Comparison of ENCODE assay signal across 12 cellular contexts in genomic region chr9:136962701-136963248, GRCh38. TPM values are rescaled to one million over a fixed set of nuclear protein-coding genes. Genes with fewer than 3 reads are reported as not detected.
DNase-seq lines count a peak whose midpoint lies in the region.
"Had no signal": no experiment of that assay in that cellular context is flagged by ENCODE, and none has a peak within 500 bp of the region (broad histone marks: within the 10 kb centered on the region; RNA-seq: fewer than 3 reads in every experiment).

No MANE protein-coding gene starts in this region.

- POLR2A ChIA-PET in CD4-positive, alpha-beta memory T cell (lab: Charles Lee; ENCODE audit: partially characterized antibody) = interaction anchor here (1.3 to 9.2 kb wide), 3 partner anchors 9 to 33 kb away, joined by 4 to 75 read pairs (median 4); partner anchors contain the start of gene CLIC3

- no peaks in the 10 kb centered on the region for H3K9me3 Mint-ChIP-seq in CD4-positive, alpha-beta memory T cell
- H3K9me3 Mint-ChIP-seq: activated B cell treated with CpG ODN at 0.5 μM for 24 hours; activated T-cell treated with anti-CD3 and anti-CD28 coated beads, Interleukin-2, amount 50 U/mL, for 4 hours; stimulated activated naive CD8-positive, alpha-beta T cell treated with anti-CD3 and anti-CD28 coated beads, Interleukin-15, Interleukin-2, amounts not matched to agents 100 ng/mL and 50 ng/mL, for 24 hours had no signal

- CTCF ChIA-PET in CD4-positive, alpha-beta memory T cell (lab: Charles Lee; ENCODE audit: partially characterized antibody) = interaction anchor here (1.1 kb wide), 1 partner anchor 15 kb away, joined by 3 read pairs; no protein-coding TSS in a partner anchor

- no peak overlapping the region for H3K27ac ChIP-seq in CD4-positive, alpha-beta memory T cell (ENCODE audit: low read depth, low read length)
- H3K27ac ChIP-seq in cingulate gyrus (ENCODE audit: low read depth, low read length) = peak overlapping the region; percentile 65

- no peaks in the 10 kb centered on the region for H3K36me3 ChIP-seq in CD4-positive, alpha-beta memory T cell (ENCODE audit: insufficient read depth, low read length)

- H3K36me3 Mint-ChIP-seq in CD4-positive, alpha-beta memory T cell = no peaks in the 10 kb centered on the region

- H3K27ac Mint-ChIP-seq in CD4-positive, alpha-beta memory T cell = peak overlapping the region in 6 of 7 donors; percentile 61 to 91 (median 74)
- H3K27ac Mint-ChIP-seq: activated B cell treated with CpG ODN at 0.5 μM for 24 hours; stimulated activated naive CD8-positive, alpha-beta T cell treated with anti-CD3 and anti-CD28 coated beads, Interleukin-15, Interleukin-2, amounts not matched to agents 100 ng/mL and 50 ng/mL, for 24 hours had no signal

- H3K27me3 ChIP-seq in CD4-positive, alpha-beta memory T cell (ENCODE audit: insufficient read depth, low read length) = no peaks in the 10 kb centered on the region

- DNase-seq in CD4-positive, alpha-beta memory T cell = no peak
- DNase-seq in stimulated activated naive CD4-positive, alpha-beta T cell treated with Interleukin-2 at 50 U/mL for 16 hours (lab: John Stamatoyannopoulos, UW) = no peak
- DNase-seq in stimulated activated CD4-positive, alpha-beta T cell treated with anti-CD3 and anti-CD28 coated beads, Interleukin-15, amount 100 ng/mL, for 24 hours = no peak
- DNase-seq: activated B cell treated with CpG ODN at 0.5 μM for 24 hours; activated T-cell treated with anti-CD3 and anti-CD28 coated beads, Interleukin-2, amount 50 U/mL, for 4 hours; aorta; DMS53; foreskin fibroblast; mucosa of descending colon; stimulated activated CD4-positive, alpha-beta T cell treated with anti-CD3 and anti-CD28 coated beads, Interleukin-2, amount 100 ng/mL, for 48 hours had no signal

- H3K9me3 ChIP-seq in CD4-positive, alpha-beta memory T cell (ENCODE audit: control insufficient read depth in 1 of 2, low read length in 2 of 2) = no peaks in the 10 kb centered on the region
- H3K9me3 ChIP-seq: mucosa of descending colon had no signal

- H3K4me3 ChIP-seq in CD4-positive, alpha-beta memory T cell (ENCODE audit: low read length in 2 of 2) = no peak overlapping the region
- H3K4me3 ChIP-seq: mucosa of descending colon had no signal

- intact Hi-C loops in CD4-positive, alpha-beta memory T cell (cut with micrococcal nuclease) = no loop called here

- H3K4me3 Mint-ChIP-seq in CD4-positive, alpha-beta memory T cell = peak overlapping the region in 7 of 8 donors; percentile 21 to 69 (median 31)
- H3K4me3 Mint-ChIP-seq: activated B cell treated with CpG ODN at 0.5 μM for 24 hours; activated T-cell treated with anti-CD3 and anti-CD28 coated beads, Interleukin-2, amount 50 U/mL, for 4 hours; stimulated activated naive CD8-positive, alpha-beta T cell treated with anti-CD3 and anti-CD28 coated beads, Interleukin-15, Interleukin-2, amounts not matched to agents 100 ng/mL and 50 ng/mL, for 24 hours had no signal

- peaks cover 23 to 67% (median 34%) of the 10 kb centered on the region in 4 donors for H3K4me1 Mint-ChIP-seq in CD4-positive, alpha-beta memory T cell

- H3K27me3 Mint-ChIP-seq in CD4-positive, alpha-beta memory T cell = no peaks in the 10 kb centered on the region
- H3K27me3 Mint-ChIP-seq: stimulated activated naive CD8-positive, alpha-beta T cell treated with anti-CD3 and anti-CD28 coated beads, Interleukin-15, Interleukin-2, amounts not matched to agents 100 ng/mL and 50 ng/mL, for 24 hours had no signal

- H3K4me1 ChIP-seq in CD4-positive, alpha-beta memory T cell (ENCODE audit: insufficient read depth, low read length) = peaks cover 75% of the 10 kb centered on the region

RNA-seq across cellular contexts. Expression of gene LCN12, which starts 10.7 kb away (rescaled TPM):
- 1 to 10 TPM in 1 of 2 experiments, under 1 TPM in 1; 0.72 to 1.4 TPM for total RNA-seq in CD4-positive, alpha-beta memory T cell
- not detected for polyA plus RNA-seq in CD4-positive, alpha-beta memory T cell

RNA-seq across cellular contexts. Expression of gene PTGDS, which starts 14.5 kb away (rescaled TPM):
- 1 to 10 TPM; 4.8 to 5.1 TPM for total RNA-seq in CD4-positive, alpha-beta memory T cell
- 1 to 10 TPM; 1.7 to 3.8 TPM for polyA plus RNA-seq in CD4-positive, alpha-beta memory T cell
- total RNA-seq: activated B cell treated with CpG ODN at 0.5 μM for 24 hours had no signal

RNA-seq across cellular contexts. Expression of gene C8G, which starts 17.7 kb away (rescaled TPM):
- 1 to 10 TPM; 2.2 TPM for total RNA-seq in CD4-positive, alpha-beta memory T cell
- under 1 TPM in 1 of 2 donors, not detected in 1; 0.60 TPM for polyA plus RNA-seq in CD4-positive, alpha-beta memory T cell

RNA-seq across cellular contexts. Expression of gene FBXW5, which starts 18.2 kb away (rescaled TPM):
- total RNA-seq in CD4-positive, alpha-beta memory T cell = 100 to 1,000 TPM; 122 to 123 TPM
- polyA plus RNA-seq in CD4-positive, alpha-beta memory T cell = 100 to 1,000 TPM in 1 of 2 donors, 10 to 100 TPM in 1; 98.6 to 160 TPM

RNA-seq across cellular contexts. Expression of gene LCNL1, which starts 20.0 kb away (rescaled TPM):
- total RNA-seq in CD4-positive, alpha-beta memory T cell = under 1 TPM; 0.14 to 0.17 TPM
- polyA plus RNA-seq in CD4-positive, alpha-beta memory T cell = not detected
- total RNA-seq: activated B cell treated with CpG ODN at 0.5 μM for 24 hours; activated T-cell treated with anti-CD3 and anti-CD28 coated beads, Interleukin-2, amount 50 U/mL, for 4 hours had no signal
